In the genomic region with DNA sequence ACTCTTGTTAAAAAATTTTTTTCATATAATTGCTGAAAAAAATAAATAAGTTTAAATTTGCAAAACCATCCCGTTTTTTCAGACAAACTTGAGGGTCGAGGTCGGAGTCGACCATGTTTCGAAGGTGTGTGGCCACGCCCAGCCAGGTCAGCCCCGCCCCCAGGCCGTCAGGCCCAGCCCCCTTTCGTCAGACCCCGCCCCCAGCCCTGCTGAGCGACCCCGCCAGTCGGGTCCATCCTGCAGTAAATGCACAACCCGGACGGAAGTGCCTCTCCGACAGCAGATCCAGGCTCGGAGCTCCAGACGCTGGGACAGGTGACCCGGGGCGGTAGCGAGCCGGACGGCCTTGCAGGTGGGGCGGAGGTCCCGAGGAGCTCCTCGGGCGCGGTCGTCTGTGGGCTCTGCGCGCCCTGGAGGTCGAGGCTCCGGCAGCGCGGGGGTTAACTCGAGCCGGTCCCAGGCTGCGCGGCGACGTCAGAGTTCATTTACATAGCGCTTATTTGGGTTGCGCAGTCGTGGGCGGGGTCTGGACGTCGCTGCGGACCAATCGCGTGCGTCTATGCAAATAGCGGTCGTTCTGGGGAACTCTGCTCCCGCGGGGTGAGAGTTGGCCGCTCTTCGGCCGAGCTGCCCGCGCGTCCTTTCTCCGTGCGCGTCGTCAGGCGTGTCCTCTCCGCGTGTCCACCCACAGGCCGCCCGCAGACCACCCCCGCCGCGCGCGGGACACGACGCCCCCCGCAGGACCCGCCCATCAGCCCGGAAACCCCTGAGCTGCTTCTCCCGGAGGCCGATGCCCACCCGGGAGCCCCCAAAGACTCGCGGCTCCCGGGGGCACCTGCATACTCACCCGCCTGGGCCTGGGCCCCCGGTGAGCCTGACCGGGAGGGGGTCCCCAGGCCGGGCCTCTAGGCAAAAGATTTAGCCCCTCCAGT, we compare ENCODE assay signal across 1 cellular context.
A peak's percentile ranks its signal among the peaks of the same experiment; 100 is the strongest.
TF ChIP-seq lines count a peak whose summit lies in the region.

A gene with protein sequence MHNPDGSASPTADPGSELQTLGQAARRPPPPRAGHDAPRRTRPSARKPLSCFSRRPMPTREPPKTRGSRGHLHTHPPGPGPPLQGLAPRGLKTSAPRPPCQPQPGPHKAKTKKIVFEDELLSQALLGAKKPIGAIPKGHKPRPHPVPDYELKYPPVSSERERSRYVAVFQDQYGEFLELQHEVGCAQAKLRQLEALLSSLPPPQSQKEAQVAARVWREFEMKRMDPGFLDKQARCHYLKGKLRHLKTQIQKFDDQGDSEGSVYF (plus strand): TSS at position 225 of the 932 bp plus-strand sequence. CDS start 22 bp downstream, at position 247.

TF ChIP-seq in HepG2, 621 proteins besides CTCF, POLR2A, EP300 and RAD21 (continued from another document and continues in another):
- TF ChIP-seq HDAC2 (CRISPR knock-in tag; IDR thresholded peaks at IDR 0.05), result peak; percentile 8; the same call in 1 of the 2 replicates
- TF ChIP-seq RELA (CRISPR knock-in tag; IDR thresholded peaks at IDR 0.05), result no peak
- peak; percentile 68 for TF ChIP-seq SRY (CRISPR knock-in tag; IDR thresholded peaks at IDR 0.05)
- TF ChIP-seq SETDB1 (CRISPR knock-in tag; IDR thresholded peaks at IDR 0.05; ENCODE audit: borderline replicate concordance), result no peak
- TF ChIP-seq, protein P1, sequence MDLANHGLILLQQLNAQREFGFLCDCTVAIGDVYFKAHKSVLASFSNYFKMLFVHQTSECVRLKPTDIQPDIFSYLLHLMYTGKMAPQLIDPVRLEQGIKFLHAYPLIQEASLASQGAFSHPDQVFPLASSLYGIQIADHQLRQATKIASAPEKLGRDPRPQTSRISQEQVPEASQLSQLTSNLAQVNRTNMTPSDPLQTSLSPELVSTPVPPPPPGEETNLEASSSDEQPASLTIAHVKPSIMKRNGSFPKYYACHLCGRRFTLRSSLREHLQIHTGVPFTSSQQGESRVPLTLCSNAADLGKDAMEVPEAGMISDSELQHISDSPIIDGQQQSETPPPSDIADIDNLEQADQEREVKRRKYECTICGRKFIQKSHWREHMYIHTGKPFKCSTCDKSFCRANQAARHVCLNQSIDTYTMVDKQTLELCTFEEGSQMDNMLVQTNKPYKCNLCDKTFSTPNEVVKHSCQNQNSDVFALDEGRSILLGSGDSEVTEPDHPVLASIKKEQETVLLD (CRISPR knock-in tag; IDR thresholded peaks at IDR 0.05; ENCODE audit: low read depth), result peak; percentile 50; the same call in 1 of the 2 replicates
- no peak for TF ChIP-seq ZNF530 (CRISPR knock-in tag; IDR thresholded peaks at IDR 0.05; ENCODE audit: low read depth)
- TF ChIP-seq, protein P2, sequence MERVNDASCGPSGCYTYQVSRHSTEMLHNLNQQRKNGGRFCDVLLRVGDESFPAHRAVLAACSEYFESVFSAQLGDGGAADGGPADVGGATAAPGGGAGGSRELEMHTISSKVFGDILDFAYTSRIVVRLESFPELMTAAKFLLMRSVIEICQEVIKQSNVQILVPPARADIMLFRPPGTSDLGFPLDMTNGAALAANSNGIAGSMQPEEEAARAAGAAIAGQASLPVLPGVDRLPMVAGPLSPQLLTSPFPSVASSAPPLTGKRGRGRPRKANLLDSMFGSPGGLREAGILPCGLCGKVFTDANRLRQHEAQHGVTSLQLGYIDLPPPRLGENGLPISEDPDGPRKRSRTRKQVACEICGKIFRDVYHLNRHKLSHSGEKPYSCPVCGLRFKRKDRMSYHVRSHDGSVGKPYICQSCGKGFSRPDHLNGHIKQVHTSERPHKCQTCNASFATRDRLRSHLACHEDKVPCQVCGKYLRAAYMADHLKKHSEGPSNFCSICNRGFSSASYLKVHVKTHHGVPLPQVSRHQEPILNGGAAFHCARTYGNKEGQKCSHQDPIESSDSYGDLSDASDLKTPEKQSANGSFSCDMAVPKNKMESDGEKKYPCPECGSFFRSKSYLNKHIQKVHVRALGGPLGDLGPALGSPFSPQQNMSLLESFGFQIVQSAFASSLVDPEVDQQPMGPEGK (CRISPR knock-in tag; IDR thresholded peaks at IDR 0.05), result no peak; the same call in 1 of the 2 replicates
- TF ChIP-seq JARID2 (CRISPR knock-in tag; IDR thresholded peaks at IDR 0.05; ENCODE audit: insufficient replicate concordance), result peak; percentile 45
- no peak for TF ChIP-seq ZNF251 (CRISPR knock-in tag; IDR thresholded peaks at IDR 0.05)
- TF ChIP-seq NFIB (CRISPR knock-in tag; IDR thresholded peaks at IDR 0.05; ENCODE audit: borderline replicate concordance), result no peak
- no peak; the same call in 1 of the 2 replicates for TF ChIP-seq ZNF547 (CRISPR knock-in tag; IDR thresholded peaks at IDR 0.05)
- peak; percentile 92 for TF ChIP-seq AKAP8 (CRISPR knock-in tag; IDR thresholded peaks at IDR 0.05)
- TF ChIP-seq ZNF607 (CRISPR knock-in tag; IDR thresholded peaks at IDR 0.05; ENCODE audit: borderline replicate concordance), result peak; percentile 87; the same call in 1 of the 2 replicates
- peak; percentile 72 for TF ChIP-seq RBM39 (IDR thresholded peaks at IDR 0.05; ENCODE audit: low read depth, low read length, poor library complexity, severe bottlenecking)
- no peak for TF ChIP-seq FOXM1 (CRISPR knock-in tag; IDR thresholded peaks at IDR 0.05)
- TF ChIP-seq ZBTB1 (CRISPR knock-in tag; IDR thresholded peaks at IDR 0.05; ENCODE audit: borderline replicate concordance), result no peak
- TF ChIP-seq, protein P3, sequence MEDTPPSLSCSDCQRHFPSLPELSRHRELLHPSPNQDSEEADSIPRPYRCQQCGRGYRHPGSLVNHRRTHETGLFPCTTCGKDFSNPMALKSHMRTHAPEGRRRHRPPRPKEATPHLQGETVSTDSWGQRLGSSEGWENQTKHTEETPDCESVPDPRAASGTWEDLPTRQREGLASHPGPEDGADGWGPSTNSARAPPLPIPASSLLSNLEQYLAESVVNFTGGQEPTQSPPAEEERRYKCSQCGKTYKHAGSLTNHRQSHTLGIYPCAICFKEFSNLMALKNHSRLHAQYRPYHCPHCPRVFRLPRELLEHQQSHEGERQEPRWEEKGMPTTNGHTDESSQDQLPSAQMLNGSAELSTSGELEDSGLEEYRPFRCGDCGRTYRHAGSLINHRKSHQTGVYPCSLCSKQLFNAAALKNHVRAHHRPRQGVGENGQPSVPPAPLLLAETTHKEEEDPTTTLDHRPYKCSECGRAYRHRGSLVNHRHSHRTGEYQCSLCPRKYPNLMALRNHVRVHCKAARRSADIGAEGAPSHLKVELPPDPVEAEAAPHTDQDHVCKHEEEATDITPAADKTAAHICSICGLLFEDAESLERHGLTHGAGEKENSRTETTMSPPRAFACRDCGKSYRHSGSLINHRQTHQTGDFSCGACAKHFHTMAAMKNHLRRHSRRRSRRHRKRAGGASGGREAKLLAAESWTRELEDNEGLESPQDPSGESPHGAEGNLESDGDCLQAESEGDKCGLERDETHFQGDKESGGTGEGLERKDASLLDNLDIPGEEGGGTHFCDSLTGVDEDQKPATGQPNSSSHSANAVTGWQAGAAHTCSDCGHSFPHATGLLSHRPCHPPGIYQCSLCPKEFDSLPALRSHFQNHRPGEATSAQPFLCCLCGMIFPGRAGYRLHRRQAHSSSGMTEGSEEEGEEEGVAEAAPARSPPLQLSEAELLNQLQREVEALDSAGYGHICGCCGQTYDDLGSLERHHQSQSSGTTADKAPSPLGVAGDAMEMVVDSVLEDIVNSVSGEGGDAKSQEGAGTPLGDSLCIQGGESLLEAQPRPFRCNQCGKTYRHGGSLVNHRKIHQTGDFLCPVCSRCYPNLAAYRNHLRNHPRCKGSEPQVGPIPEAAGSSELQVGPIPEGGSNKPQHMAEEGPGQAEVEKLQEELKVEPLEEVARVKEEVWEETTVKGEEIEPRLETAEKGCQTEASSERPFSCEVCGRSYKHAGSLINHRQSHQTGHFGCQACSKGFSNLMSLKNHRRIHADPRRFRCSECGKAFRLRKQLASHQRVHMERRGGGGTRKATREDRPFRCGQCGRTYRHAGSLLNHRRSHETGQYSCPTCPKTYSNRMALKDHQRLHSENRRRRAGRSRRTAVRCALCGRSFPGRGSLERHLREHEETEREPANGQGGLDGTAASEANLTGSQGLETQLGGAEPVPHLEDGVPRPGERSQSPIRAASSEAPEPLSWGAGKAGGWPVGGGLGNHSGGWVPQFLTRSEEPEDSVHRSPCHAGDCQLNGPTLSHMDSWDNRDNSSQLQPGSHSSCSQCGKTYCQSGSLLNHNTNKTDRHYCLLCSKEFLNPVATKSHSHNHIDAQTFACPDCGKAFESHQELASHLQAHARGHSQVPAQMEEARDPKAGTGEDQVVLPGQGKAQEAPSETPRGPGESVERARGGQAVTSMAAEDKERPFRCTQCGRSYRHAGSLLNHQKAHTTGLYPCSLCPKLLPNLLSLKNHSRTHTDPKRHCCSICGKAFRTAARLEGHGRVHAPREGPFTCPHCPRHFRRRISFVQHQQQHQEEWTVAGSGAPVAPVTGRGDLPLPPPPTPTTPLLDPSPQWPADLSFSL (CRISPR knock-in tag; IDR thresholded peaks at IDR 0.05), result no peak
- TF ChIP-seq SOX6 (IDR thresholded peaks at IDR 0.05), result no peak
- TF ChIP-seq SOX6 (CRISPR knock-in tag; IDR thresholded peaks at IDR 0.05), result peak; percentile 62
- no peak for TF ChIP-seq THYN1 (CRISPR knock-in tag; IDR thresholded peaks at IDR 0.05; ENCODE audit: borderline replicate concordance, low read depth)
- TF ChIP-seq, protein P4, sequence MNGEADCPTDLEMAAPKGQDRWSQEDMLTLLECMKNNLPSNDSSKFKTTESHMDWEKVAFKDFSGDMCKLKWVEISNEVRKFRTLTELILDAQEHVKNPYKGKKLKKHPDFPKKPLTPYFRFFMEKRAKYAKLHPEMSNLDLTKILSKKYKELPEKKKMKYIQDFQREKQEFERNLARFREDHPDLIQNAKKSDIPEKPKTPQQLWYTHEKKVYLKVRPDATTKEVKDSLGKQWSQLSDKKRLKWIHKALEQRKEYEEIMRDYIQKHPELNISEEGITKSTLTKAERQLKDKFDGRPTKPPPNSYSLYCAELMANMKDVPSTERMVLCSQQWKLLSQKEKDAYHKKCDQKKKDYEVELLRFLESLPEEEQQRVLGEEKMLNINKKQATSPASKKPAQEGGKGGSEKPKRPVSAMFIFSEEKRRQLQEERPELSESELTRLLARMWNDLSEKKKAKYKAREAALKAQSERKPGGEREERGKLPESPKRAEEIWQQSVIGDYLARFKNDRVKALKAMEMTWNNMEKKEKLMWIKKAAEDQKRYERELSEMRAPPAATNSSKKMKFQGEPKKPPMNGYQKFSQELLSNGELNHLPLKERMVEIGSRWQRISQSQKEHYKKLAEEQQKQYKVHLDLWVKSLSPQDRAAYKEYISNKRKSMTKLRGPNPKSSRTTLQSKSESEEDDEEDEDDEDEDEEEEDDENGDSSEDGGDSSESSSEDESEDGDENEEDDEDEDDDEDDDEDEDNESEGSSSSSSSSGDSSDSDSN (CRISPR knock-in tag; IDR thresholded peaks at IDR 0.05), result peak; percentile 86
- TF ChIP-seq NFE2 (CRISPR knock-in tag; IDR thresholded peaks at IDR 0.05), result no peak
- TF ChIP-seq HCFC1 (IDR thresholded peaks at IDR 0.05; ENCODE audit: low read depth, low read length), result no peak; the same call in 1 of the 2 replicates
- TF ChIP-seq, protein P5, sequence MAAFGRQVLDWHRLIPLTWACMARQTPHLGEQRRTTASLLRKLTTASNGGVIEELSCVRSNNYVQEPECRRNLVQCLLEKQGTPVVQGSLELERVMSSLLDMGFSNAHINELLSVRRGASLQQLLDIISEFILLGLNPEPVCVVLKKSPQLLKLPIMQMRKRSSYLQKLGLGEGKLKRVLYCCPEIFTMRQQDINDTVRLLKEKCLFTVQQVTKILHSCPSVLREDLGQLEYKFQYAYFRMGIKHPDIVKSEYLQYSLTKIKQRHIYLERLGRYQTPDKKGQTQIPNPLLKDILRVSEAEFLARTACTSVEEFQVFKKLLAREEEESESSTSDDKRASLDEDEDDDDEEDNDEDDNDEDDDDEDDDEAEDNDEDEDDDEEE (CRISPR knock-in tag; IDR thresholded peaks at IDR 0.05), result no peak
- TF ChIP-seq SNAPC2 (CRISPR knock-in tag; IDR thresholded peaks at IDR 0.05), result peak; percentile 84
- no peak for TF ChIP-seq ZNF17 (CRISPR knock-in tag; IDR thresholded peaks at IDR 0.05)
- no peak for TF ChIP-seq ZNF329 (CRISPR knock-in tag; IDR thresholded peaks at IDR 0.05; ENCODE audit: low read depth)
- TF ChIP-seq ZNF274 (CRISPR knock-in tag; IDR thresholded peaks at IDR 0.05), result peak; percentile 41; the same call in 1 of the 2 replicates
- TF ChIP-seq SMAD3 (CRISPR knock-in tag; IDR thresholded peaks at IDR 0.05), result no peak
- TF ChIP-seq, protein P6, sequence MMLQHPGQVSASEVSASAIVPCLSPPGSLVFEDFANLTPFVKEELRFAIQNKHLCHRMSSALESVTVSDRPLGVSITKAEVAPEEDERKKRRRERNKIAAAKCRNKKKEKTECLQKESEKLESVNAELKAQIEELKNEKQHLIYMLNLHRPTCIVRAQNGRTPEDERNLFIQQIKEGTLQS (CRISPR knock-in tag; IDR thresholded peaks at IDR 0.05), result 0 out of 2 replicates have a peak, but pooled peaks have one; percentile 12
- TF ChIP-seq ZNF143 (CRISPR knock-in tag; IDR thresholded peaks at IDR 0.05), result peak; percentile 7; the same call in 1 of the 2 replicates
- no peak for TF ChIP-seq ZBTB8A (CRISPR knock-in tag; IDR thresholded peaks at IDR 0.05; ENCODE audit: borderline replicate concordance, low read depth)
- no peak; the same call in 1 of the 2 replicates for TF ChIP-seq ZNF572 (CRISPR knock-in tag; IDR thresholded peaks at IDR 0.05)
- peak; percentile 56; the same call in 1 of the 2 replicates for TF ChIP-seq ZNF225 (CRISPR knock-in tag; IDR thresholded peaks at IDR 0.05)
- no peak for TF ChIP-seq POLR2AphosphoS2 (IDR thresholded peaks at IDR 0.05; ENCODE audit: low read depth, low read length)
- TF ChIP-seq ZNF878 (CRISPR knock-in tag; IDR thresholded peaks at IDR 0.05), result no peak
- no peak for TF ChIP-seq MBD4 (IDR thresholded peaks at IDR 0.05; ENCODE audit: borderline replicate concordance, low read length)
- no peak for TF ChIP-seq SIX4 (CRISPR knock-in tag; IDR thresholded peaks at IDR 0.05)
- TF ChIP-seq THAP11 (CRISPR knock-in tag; IDR thresholded peaks at IDR 0.05), result peak; percentile 70; the same call in 1 of the 2 replicates
- TF ChIP-seq, protein P7, sequence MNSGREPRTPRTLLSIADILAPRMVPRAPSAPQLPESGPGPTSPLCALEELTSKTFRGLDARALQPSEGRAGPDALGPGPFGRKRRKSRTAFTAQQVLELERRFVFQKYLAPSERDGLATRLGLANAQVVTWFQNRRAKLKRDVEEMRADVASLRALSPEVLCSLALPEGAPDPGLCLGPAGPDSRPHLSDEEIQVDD (CRISPR knock-in tag; IDR thresholded peaks at IDR 0.05; ENCODE audit: borderline replicate concordance), result peak; percentile 72; the same call in 1 of the 2 replicates
- TF ChIP-seq, protein P8, sequence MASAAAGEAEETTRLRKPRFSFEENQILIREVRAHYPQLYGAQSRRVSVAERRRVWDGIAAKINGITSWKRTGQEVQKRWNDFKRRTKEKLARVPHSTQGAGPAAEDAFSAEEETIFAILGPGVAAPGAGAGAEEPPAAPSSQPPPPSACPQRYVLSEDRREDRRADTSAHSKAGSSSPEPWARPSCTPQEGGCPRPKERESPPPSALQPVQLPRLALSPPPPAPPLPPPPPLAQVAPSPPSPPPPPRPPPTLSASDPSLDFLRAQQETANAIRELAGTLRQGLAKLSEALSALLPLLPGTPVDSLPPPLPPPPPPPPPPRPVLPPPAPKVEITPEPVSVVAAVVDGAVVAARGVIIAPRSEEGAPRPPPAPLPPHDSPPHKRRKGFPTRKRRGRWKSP (CRISPR knock-in tag; IDR thresholded peaks at IDR 0.05), result peak; percentile 66
- TF ChIP-seq, protein P9, sequence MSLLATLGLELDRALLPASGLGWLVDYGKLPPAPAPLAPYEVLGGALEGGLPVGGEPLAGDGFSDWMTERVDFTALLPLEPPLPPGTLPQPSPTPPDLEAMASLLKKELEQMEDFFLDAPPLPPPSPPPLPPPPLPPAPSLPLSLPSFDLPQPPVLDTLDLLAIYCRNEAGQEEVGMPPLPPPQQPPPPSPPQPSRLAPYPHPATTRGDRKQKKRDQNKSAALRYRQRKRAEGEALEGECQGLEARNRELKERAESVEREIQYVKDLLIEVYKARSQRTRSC (CRISPR knock-in tag; IDR thresholded peaks at IDR 0.05; ENCODE audit: low read depth), result no peak
- TF ChIP-seq MAFK (conservative IDR thresholded peaks at IDR 0.05 in 1 of 2, IDR thresholded peaks at IDR 0.05 in 1 of 2; ENCODE audit: low read length in 2 of 2), result no peak
- no peak for TF ChIP-seq ZNF12 (CRISPR knock-in tag; IDR thresholded peaks at IDR 0.05)
- no peak for TF ChIP-seq MLLT10 (CRISPR knock-in tag; IDR thresholded peaks at IDR 0.05)
